ENCODE assay signal across 9 cellular contexts in the genomic region with DNA sequence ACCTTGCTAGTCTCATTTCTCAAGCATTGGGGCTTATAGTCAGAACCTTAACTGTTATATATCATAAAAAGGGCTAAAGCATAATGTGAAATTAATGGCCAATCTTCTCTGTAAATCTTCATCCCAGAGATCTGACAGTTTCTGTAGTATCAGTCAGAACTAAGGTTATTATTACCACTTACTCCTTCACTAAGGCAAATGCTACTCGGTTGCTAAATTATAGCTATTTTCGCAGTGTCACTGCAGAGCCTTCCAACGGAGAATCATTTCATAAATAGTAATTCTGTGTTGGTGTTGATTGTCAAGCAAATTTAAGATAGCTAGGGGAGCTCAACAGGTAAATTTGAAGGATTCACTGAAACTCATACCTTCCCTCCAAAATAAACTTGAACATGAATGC.
"Had no signal": no experiment of that assay in that cellular context is flagged by ENCODE, and none has a peak within 500 bp of the region (broad histone marks: within the 10 kb centered on the region; RNA-seq: fewer than 3 reads in every experiment).

No MANE protein-coding gene starts in this region.

- H3K36me3 ChIP-seq: HAP-1 had no signal

- H2AFZ ChIP-seq: GM23248 had no signal

- DNase-seq: GM23248, GOT3, H7, HFFc6, KG1 had no signal

- H3K9ac ChIP-seq: GM23248 had no signal

- H3K9me3 ChIP-seq: HAP-1 had no signal

- ATAC-seq: HCT116, HepG2 had no signal

- H3K27ac ChIP-seq: GM23248, HL-60 had no signal

- FAIRE-seq: HepG2 had no signal

- H3K4me3 ChIP-seq: GM23248, HAP-1 had no signal
